In the genomic region with DNA sequence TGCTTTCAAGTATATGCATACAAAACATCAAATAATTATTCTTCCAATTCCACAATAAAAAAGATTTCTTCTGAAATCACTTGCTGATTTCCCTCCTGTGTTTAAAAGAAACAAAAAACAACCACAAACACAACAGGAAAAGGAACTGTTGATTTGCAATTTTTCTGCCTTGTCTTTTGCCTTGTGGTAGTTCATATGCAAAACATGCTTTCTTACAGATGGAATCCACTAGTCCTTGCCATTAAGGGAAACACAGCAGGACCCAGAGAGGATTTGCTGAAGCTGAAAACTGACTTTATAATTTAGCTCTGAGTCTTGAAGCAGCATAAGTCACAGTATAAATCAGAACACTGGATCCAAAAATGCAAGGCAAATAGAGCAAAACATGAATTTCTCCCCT, we compare ENCODE assay signal across 1 cellular context.
TF ChIP-seq lines count a peak whose summit lies in the region.

No MANE protein-coding gene starts in this region.

TF ChIP-seq in WTC11, 78 proteins besides CTCF, POLR2A, EP300 and RAD21 (continued from another document and continues in another):
- TF ChIP-seq, protein P1, sequence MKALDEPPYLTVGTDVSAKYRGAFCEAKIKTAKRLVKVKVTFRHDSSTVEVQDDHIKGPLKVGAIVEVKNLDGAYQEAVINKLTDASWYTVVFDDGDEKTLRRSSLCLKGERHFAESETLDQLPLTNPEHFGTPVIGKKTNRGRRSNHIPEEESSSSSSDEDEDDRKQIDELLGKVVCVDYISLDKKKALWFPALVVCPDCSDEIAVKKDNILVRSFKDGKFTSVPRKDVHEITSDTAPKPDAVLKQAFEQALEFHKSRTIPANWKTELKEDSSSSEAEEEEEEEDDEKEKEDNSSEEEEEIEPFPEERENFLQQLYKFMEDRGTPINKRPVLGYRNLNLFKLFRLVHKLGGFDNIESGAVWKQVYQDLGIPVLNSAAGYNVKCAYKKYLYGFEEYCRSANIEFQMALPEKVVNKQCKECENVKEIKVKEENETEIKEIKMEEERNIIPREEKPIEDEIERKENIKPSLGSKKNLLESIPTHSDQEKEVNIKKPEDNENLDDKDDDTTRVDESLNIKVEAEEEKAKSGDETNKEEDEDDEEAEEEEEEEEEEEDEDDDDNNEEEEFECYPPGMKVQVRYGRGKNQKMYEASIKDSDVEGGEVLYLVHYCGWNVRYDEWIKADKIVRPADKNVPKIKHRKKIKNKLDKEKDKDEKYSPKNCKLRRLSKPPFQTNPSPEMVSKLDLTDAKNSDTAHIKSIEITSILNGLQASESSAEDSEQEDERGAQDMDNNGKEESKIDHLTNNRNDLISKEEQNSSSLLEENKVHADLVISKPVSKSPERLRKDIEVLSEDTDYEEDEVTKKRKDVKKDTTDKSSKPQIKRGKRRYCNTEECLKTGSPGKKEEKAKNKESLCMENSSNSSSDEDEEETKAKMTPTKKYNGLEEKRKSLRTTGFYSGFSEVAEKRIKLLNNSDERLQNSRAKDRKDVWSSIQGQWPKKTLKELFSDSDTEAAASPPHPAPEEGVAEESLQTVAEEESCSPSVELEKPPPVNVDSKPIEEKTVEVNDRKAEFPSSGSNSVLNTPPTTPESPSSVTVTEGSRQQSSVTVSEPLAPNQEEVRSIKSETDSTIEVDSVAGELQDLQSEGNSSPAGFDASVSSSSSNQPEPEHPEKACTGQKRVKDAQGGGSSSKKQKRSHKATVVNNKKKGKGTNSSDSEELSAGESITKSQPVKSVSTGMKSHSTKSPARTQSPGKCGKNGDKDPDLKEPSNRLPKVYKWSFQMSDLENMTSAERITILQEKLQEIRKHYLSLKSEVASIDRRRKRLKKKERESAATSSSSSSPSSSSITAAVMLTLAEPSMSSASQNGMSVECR (CRISPR knock-in tag; IDR thresholded peaks at IDR 0.05; ENCODE audit: borderline replicate concordance) = no peak
- TF ChIP-seq, protein P2, sequence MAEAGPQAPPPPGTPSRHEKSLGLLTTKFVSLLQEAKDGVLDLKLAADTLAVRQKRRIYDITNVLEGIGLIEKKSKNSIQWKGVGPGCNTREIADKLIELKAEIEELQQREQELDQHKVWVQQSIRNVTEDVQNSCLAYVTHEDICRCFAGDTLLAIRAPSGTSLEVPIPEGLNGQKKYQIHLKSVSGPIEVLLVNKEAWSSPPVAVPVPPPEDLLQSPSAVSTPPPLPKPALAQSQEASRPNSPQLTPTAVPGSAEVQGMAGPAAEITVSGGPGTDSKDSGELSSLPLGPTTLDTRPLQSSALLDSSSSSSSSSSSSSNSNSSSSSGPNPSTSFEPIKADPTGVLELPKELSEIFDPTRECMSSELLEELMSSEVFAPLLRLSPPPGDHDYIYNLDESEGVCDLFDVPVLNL (CRISPR knock-in tag; IDR thresholded peaks at IDR 0.05; ENCODE audit: borderline replicate concordance, low read depth) = no peak
- TF ChIP-seq ESRRA (CRISPR knock-in tag; IDR thresholded peaks at IDR 0.05; ENCODE audit: borderline replicate concordance) (no peak), ATF1 (CRISPR knock-in tag; IDR thresholded peaks at IDR 0.05) (no peak), IRF2 (CRISPR knock-in tag; IDR thresholded peaks at IDR 0.05; ENCODE audit: borderline replicate concordance, low read depth) (no peak), MYBL2 (CRISPR knock-in tag; IDR thresholded peaks at IDR 0.05) (no peak), RORB (CRISPR knock-in tag; IDR thresholded peaks at IDR 0.05) (no peak), FOXP1 (CRISPR knock-in tag; IDR thresholded peaks at IDR 0.05; ENCODE audit: borderline replicate concordance) (no peak), ELF4 (CRISPR knock-in tag; IDR thresholded peaks at IDR 0.05; ENCODE audit: low read depth) (no peak), ZNF219 (CRISPR knock-in tag; IDR thresholded peaks at IDR 0.05; ENCODE audit: borderline replicate concordance) (no peak), PRRX2 (CRISPR knock-in tag; IDR thresholded peaks at IDR 0.05) (no peak), NFE2L1 (CRISPR knock-in tag; IDR thresholded peaks at IDR 0.05) (0 out of 2 replicates have a peak, but pooled peaks have one; percentile 39), GABPB1 (CRISPR knock-in tag; IDR thresholded peaks at IDR 0.05) (no peak), ETV6 (CRISPR knock-in tag; IDR thresholded peaks at IDR 0.05) (peak; percentile 57), TCF7 (CRISPR knock-in tag; IDR thresholded peaks at IDR 0.05; ENCODE audit: low read depth) (no peak), ZNF121 (CRISPR knock-in tag; IDR thresholded peaks at IDR 0.05) (no peak), FOXJ3 (CRISPR knock-in tag; IDR thresholded peaks at IDR 0.05; ENCODE audit: borderline replicate concordance) (no peak), NR1H2 (CRISPR knock-in tag; IDR thresholded peaks at IDR 0.05) (no peak), TEAD4 (CRISPR knock-in tag; IDR thresholded peaks at IDR 0.05) (no peak), ZBTB21 (CRISPR knock-in tag; IDR thresholded peaks at IDR 0.05; ENCODE audit: borderline replicate concordance) (no peak)
- TF ChIP-seq, protein P3, sequence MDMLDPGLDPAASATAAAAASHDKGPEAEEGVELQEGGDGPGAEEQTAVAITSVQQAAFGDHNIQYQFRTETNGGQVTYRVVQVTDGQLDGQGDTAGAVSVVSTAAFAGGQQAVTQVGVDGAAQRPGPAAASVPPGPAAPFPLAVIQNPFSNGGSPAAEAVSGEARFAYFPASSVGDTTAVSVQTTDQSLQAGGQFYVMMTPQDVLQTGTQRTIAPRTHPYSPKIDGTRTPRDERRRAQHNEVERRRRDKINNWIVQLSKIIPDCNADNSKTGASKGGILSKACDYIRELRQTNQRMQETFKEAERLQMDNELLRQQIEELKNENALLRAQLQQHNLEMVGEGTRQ (CRISPR knock-in tag; IDR thresholded peaks at IDR 0.05) = no peak
- TF ChIP-seq, protein P4, sequence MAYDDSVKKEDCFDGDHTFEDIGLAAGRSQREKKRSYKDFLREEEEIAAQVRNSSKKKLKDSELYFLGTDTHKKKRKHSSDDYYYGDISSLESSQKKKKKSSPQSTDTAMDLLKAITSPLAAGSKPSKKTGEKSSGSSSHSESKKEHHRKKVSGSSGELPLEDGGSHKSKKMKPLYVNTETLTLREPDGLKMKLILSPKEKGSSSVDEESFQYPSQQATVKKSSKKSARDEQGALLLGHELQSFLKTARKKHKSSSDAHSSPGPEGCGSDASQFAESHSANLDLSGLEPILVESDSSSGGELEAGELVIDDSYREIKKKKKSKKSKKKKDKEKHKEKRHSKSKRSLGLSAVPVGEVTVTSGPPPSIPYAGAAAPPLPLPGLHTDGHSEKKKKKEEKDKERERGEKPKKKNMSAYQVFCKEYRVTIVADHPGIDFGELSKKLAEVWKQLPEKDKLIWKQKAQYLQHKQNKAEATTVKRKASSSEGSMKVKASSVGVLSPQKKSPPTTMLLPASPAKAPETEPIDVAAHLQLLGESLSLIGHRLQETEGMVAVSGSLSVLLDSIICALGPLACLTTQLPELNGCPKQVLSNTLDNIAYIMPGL (CRISPR knock-in tag; IDR thresholded peaks at IDR 0.05) = no peak
- TF ChIP-seq, protein P5, sequence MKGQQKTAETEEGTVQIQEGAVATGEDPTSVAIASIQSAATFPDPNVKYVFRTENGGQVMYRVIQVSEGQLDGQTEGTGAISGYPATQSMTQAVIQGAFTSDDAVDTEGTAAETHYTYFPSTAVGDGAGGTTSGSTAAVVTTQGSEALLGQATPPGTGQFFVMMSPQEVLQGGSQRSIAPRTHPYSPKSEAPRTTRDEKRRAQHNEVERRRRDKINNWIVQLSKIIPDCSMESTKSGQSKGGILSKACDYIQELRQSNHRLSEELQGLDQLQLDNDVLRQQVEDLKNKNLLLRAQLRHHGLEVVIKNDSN (CRISPR knock-in tag; IDR thresholded peaks at IDR 0.05) = no peak
- TF ChIP-seq, protein P6, sequence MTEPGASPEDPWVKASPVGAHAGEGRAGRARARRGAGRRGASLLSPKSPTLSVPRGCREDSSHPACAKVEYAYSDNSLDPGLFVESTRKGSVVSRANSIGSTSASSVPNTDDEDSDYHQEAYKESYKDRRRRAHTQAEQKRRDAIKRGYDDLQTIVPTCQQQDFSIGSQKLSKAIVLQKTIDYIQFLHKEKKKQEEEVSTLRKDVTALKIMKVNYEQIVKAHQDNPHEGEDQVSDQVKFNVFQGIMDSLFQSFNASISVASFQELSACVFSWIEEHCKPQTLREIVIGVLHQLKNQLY (CRISPR knock-in tag; IDR thresholded peaks at IDR 0.05) = no peak
- TF ChIP-seq, protein P7, sequence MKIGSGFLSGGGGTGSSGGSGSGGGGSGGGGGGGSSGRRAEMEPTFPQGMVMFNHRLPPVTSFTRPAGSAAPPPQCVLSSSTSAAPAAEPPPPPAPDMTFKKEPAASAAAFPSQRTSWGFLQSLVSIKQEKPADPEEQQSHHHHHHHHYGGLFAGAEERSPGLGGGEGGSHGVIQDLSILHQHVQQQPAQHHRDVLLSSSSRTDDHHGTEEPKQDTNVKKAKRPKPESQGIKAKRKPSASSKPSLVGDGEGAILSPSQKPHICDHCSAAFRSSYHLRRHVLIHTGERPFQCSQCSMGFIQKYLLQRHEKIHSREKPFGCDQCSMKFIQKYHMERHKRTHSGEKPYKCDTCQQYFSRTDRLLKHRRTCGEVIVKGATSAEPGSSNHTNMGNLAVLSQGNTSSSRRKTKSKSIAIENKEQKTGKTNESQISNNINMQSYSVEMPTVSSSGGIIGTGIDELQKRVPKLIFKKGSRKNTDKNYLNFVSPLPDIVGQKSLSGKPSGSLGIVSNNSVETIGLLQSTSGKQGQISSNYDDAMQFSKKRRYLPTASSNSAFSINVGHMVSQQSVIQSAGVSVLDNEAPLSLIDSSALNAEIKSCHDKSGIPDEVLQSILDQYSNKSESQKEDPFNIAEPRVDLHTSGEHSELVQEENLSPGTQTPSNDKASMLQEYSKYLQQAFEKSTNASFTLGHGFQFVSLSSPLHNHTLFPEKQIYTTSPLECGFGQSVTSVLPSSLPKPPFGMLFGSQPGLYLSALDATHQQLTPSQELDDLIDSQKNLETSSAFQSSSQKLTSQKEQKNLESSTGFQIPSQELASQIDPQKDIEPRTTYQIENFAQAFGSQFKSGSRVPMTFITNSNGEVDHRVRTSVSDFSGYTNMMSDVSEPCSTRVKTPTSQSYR (CRISPR knock-in tag; IDR thresholded peaks at IDR 0.05) = no peak
- TF ChIP-seq, protein P8, sequence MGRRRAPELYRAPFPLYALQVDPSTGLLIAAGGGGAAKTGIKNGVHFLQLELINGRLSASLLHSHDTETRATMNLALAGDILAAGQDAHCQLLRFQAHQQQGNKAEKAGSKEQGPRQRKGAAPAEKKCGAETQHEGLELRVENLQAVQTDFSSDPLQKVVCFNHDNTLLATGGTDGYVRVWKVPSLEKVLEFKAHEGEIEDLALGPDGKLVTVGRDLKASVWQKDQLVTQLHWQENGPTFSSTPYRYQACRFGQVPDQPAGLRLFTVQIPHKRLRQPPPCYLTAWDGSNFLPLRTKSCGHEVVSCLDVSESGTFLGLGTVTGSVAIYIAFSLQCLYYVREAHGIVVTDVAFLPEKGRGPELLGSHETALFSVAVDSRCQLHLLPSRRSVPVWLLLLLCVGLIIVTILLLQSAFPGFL (CRISPR knock-in tag; IDR thresholded peaks at IDR 0.05; ENCODE audit: borderline replicate concordance) = no peak
- TF ChIP-seq, protein P9, sequence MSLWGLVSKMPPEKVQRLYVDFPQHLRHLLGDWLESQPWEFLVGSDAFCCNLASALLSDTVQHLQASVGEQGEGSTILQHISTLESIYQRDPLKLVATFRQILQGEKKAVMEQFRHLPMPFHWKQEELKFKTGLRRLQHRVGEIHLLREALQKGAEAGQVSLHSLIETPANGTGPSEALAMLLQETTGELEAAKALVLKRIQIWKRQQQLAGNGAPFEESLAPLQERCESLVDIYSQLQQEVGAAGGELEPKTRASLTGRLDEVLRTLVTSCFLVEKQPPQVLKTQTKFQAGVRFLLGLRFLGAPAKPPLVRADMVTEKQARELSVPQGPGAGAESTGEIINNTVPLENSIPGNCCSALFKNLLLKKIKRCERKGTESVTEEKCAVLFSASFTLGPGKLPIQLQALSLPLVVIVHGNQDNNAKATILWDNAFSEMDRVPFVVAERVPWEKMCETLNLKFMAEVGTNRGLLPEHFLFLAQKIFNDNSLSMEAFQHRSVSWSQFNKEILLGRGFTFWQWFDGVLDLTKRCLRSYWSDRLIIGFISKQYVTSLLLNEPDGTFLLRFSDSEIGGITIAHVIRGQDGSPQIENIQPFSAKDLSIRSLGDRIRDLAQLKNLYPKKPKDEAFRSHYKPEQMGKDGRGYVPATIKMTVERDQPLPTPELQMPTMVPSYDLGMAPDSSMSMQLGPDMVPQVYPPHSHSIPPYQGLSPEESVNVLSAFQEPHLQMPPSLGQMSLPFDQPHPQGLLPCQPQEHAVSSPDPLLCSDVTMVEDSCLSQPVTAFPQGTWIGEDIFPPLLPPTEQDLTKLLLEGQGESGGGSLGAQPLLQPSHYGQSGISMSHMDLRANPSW (CRISPR knock-in tag; conservative IDR thresholded peaks at IDR 0.05; ENCODE audit: low read depth) = no peak
- TF ChIP-seq, protein P10, sequence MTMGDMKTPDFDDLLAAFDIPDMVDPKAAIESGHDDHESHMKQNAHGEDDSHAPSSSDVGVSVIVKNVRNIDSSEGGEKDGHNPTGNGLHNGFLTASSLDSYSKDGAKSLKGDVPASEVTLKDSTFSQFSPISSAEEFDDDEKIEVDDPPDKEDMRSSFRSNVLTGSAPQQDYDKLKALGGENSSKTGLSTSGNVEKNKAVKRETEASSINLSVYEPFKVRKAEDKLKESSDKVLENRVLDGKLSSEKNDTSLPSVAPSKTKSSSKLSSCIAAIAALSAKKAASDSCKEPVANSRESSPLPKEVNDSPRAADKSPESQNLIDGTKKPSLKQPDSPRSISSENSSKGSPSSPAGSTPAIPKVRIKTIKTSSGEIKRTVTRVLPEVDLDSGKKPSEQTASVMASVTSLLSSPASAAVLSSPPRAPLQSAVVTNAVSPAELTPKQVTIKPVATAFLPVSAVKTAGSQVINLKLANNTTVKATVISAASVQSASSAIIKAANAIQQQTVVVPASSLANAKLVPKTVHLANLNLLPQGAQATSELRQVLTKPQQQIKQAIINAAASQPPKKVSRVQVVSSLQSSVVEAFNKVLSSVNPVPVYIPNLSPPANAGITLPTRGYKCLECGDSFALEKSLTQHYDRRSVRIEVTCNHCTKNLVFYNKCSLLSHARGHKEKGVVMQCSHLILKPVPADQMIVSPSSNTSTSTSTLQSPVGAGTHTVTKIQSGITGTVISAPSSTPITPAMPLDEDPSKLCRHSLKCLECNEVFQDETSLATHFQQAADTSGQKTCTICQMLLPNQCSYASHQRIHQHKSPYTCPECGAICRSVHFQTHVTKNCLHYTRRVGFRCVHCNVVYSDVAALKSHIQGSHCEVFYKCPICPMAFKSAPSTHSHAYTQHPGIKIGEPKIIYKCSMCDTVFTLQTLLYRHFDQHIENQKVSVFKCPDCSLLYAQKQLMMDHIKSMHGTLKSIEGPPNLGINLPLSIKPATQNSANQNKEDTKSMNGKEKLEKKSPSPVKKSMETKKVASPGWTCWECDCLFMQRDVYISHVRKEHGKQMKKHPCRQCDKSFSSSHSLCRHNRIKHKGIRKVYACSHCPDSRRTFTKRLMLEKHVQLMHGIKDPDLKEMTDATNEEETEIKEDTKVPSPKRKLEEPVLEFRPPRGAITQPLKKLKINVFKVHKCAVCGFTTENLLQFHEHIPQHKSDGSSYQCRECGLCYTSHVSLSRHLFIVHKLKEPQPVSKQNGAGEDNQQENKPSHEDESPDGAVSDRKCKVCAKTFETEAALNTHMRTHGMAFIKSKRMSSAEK (CRISPR knock-in tag; IDR thresholded peaks at IDR 0.05; ENCODE audit: borderline replicate concordance) = no peak
- TF ChIP-seq, protein P11, sequence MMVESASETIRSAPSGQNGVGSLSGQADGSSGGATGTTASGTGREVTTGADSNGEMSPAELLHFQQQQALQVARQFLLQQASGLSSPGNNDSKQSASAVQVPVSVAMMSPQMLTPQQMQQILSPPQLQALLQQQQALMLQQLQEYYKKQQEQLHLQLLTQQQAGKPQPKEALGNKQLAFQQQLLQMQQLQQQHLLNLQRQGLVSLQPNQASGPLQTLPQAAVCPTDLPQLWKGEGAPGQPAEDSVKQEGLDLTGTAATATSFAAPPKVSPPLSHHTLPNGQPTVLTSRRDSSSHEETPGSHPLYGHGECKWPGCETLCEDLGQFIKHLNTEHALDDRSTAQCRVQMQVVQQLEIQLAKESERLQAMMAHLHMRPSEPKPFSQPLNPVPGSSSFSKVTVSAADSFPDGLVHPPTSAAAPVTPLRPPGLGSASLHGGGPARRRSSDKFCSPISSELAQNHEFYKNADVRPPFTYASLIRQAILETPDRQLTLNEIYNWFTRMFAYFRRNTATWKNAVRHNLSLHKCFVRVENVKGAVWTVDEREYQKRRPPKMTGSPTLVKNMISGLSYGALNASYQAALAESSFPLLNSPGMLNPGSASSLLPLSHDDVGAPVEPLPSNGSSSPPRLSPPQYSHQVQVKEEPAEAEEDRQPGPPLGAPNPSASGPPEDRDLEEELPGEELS (CRISPR knock-in tag; IDR thresholded peaks at IDR 0.05) = peak; percentile 97; the same call in 1 of the 2 replicates
